8 cellular contexts compared by ENCODE assay signal in genomic region chr16:30096105-30096861, GRCh38.
DNase-seq lines count a peak whose midpoint lies in the region; ATAC-seq and TF ChIP-seq lines count a peak whose summit lies in the region.

Gene YPEL3, minus strand, starts transcription at chr16:30096213. Its CDS starts 731 bp downstream, at chr16:30095482.

- peaks cover 27 to 34% of the 10 kb centered on the region in 2 donors for H3K4me1 Mint-ChIP-seq in effector memory CD8-positive, alpha-beta T cell (ENCODE audit: low read depth in 2 of 2)

- no peaks in the 10 kb centered on the region for H3K27me3 Mint-ChIP-seq in effector memory CD8-positive, alpha-beta T cell

- peak; percentile 75 for TF ChIP-seq POLR2A in GM18505 (IDR thresholded peaks at IDR 0.05; ENCODE audit: borderline replicate concordance, extremely low read depth, insufficient read depth, insufficient read length)

- H3K9me3 Mint-ChIP-seq in effector memory CD8-positive, alpha-beta T cell: peaks cover 0 to 6% of the 10 kb centered on the region in 2 donors

- H3K4me3 Mint-ChIP-seq in effector memory CD8-positive, alpha-beta T cell: peak within 1 kb of the TSS; percentile 93 to 97

- H3K36me3 Mint-ChIP-seq in effector memory CD8-positive, alpha-beta T cell (ENCODE audit: insufficient read depth): peaks cover 45% of the 10 kb centered on the region

- H3K27ac Mint-ChIP-seq in effector memory CD8-positive, alpha-beta T cell: peak within 1 kb of the TSS; percentile 95 to 96

- ATAC-seq in GM18505 (IDR thresholded peaks at IDR 0.05; ENCODE audit: unreplicated experiment) (no peak), HG03280 (IDR thresholded peaks at IDR 0.05; ENCODE audit: unreplicated experiment) (peak; percentile 50)
- peak; percentile 63 for ATAC-seq in effector memory CD8-positive, alpha-beta T cell (replicated peaks)

- DNase-seq in NCI-H82 treated with DMSO at 0.1 percent for 48 hours (lab: John Stamatoyannopoulos, UW; ENCODE audit: unreplicated experiment): peak; percentile 47
- DNase-seq in activated CD8-positive, alpha-beta memory T cell treated with anti-CD3 and anti-CD28 coated beads, Interleukin-2, amount 50 U/mL, for 1 hour (ENCODE audit: extremely low read depth): peak; percentile 54
- peak; percentile 80 to 87 (median 82) for DNase-seq in effector memory CD8-positive, alpha-beta T cell
- peak; percentile 93 for DNase-seq in medulla oblongata (ENCODE audit: extremely low spot score)
- DNase-seq in stimulated activated CD4-positive, alpha-beta T cell treated with anti-CD3 and anti-CD28 coated beads, TNF-alpha, amount 100 ng/mL, for 4 hours (ENCODE audit: low read depth in 3 of 3): peak; percentile 75 to 79 (median 76)
- DNase-seq in SKM-1 treated with dmso at 0.1 percent for 144 hours (lab: John Stamatoyannopoulos, UW; ENCODE audit: unreplicated experiment): no peak
